8 cellular contexts compared by ENCODE assay signal in genomic region chr9:112174965-112175795, GRCh38. TPM values are rescaled to one million over a fixed set of nuclear protein-coding genes. Genes with fewer than 3 reads are reported as not detected.
DNase-seq lines count a peak whose midpoint lies in the region; ATAC-seq, FAIRE-seq and TF ChIP-seq lines count a peak whose summit lies in the region.

SUSD1 (minus strand) TSS chr9:112175297; CDS start chr9:112175235, 62 bp downstream.

- H3K27me3 Mint-ChIP-seq in activated naive CD4-positive, alpha-beta T cell treated with anti-CD3 and anti-CD28 coated beads, Interleukin-2, amount 10 ng/mL, durations not matched to agents 7 days and 5 days: peaks cover 29% of the 10 kb centered on the region

- TF ChIP-seq CTCF in AG04450 (IDR thresholded peaks at IDR 0.05; ENCODE audit: low read depth, low read length): no peak
- peak in 1 of 12 donors; percentile 15 for TF ChIP-seq CTCF in heart left ventricle (IDR thresholded peaks at IDR 0.05)
- TF ChIP-seq CTCF in prostate gland (IDR thresholded peaks at IDR 0.05): no peak

- H3K4me3 ChIP-seq in AG04450 (ENCODE audit: low read depth, low read length) (peak within 1 kb of the TSS; percentile 59), heart left ventricle (peak within 1 kb of the TSS; percentile 36 to 93 (median 68)), prostate gland (peak within 1 kb of the TSS; percentile 71 to 77)

- DNase-seq in AG04450 (ENCODE audit: low read depth, low spot score): no peak
- DNase-seq in GM18507 (ENCODE audit: extremely low spot score, insufficient read length, low read depth): peak; percentile 30
- DNase-seq in NCI-H774 (lab: John Stamatoyannopoulos, UW): peak; percentile 43
- DNase-seq in activated naive CD4-positive, alpha-beta T cell treated with anti-CD3 and anti-CD28 coated beads, Interleukin-2, amount 10 ng/mL, durations not matched to agents 7 days and 5 days: peak; percentile 56
- DNase-seq in heart left ventricle: peak; percentile 28 to 85 (median 51)
- DNase-seq in prostate gland (ENCODE audit: low spot score): no peak
- no peak for DNase-seq in NCI-H345 (lab: John Stamatoyannopoulos, UW)

- no peak within 1 kb of the TSS for H3K27ac ChIP-seq in AG04450 (ENCODE audit: low read depth, low read length)
- H3K27ac ChIP-seq in heart left ventricle: peak within 1 kb of the TSS in 11 of 12 donors; percentile 22 to 88 (median 60)
- peak within 1 kb of the TSS; percentile 66 to 67 for H3K27ac ChIP-seq in prostate gland

- H3K9me3 ChIP-seq in AG04450 (ENCODE audit: control insufficient read depth, insufficient read depth, low read length) (no peaks in the 10 kb centered on the region), heart left ventricle (no peaks in the 10 kb centered on the region), prostate gland (no peaks in the 10 kb centered on the region)

- no peak for FAIRE-seq in GM18507 (lab: Jason Lieb, UNC)

- POLR2A ChIA-PET in AG04450 (lab: Yijun Ruan, JAX): interaction anchor here (0.9 kb wide), 1 partner anchor 101 kb away, joined by 4 read pairs; no protein-coding TSS in a partner anchor

- ATAC-seq in HG02870 (IDR thresholded peaks at IDR 0.05; ENCODE audit: unreplicated experiment): peak; percentile 50
- peak in 3 of 4 donors; percentile 64 to 69 (median 68) for ATAC-seq in heart left ventricle

- H3K27me3 ChIP-seq in AG04450 (ENCODE audit: control insufficient read depth, insufficient read depth, low read length) (no peaks in the 10 kb centered on the region), heart left ventricle (no peaks in the 10 kb centered on the region), prostate gland (replicated peaks; ENCODE audit: insufficient read depth) (no peaks in the 10 kb centered on the region)

- H3K27ac Mint-ChIP-seq in activated naive CD4-positive, alpha-beta T cell treated with anti-CD3 and anti-CD28 coated beads, Interleukin-2, amount 10 ng/mL, durations not matched to agents 7 days and 5 days: peak within 1 kb of the TSS; percentile 93

- TF ChIP-seq POLR2A in heart left ventricle (IDR thresholded peaks at IDR 0.05) (peak in 1 of 2 donors; percentile 13), prostate gland (IDR thresholded peaks at IDR 0.05) (no peak)

- H3K9me3 Mint-ChIP-seq in activated naive CD4-positive, alpha-beta T cell treated with anti-CD3 and anti-CD28 coated beads, Interleukin-2, amount 10 ng/mL, durations not matched to agents 7 days and 5 days: peaks cover 1% of the 10 kb centered on the region

- peaks cover 0 to 64% (median 9%) of the 10 kb centered on the region in 12 donors for H3K4me1 ChIP-seq in heart left ventricle
- peaks cover 4% of the 10 kb centered on the region for H3K4me1 ChIP-seq in prostate gland (replicated peaks)

- WGBS in heart left ventricle, 4 donors: 3 to 18% (median 8%) methylated on average over 15 to 88 of the region's 88 CpGs
- whole genome bisulfite sequencing in prostate gland: 11% methylated on average over 16 of the region's 88 CpGs

- H3K4me1 Mint-ChIP-seq in activated naive CD4-positive, alpha-beta T cell treated with anti-CD3 and anti-CD28 coated beads, Interleukin-2, amount 10 ng/mL, durations not matched to agents 7 days and 5 days: peaks cover 79% of the 10 kb centered on the region

- CTCF ChIA-PET in AG04450 (lab: Charles Lee): interaction anchor here (1.2 to 1.4 kb wide), 2 partner anchors 9 to 77 kb away, joined by 3 read pairs; no protein-coding TSS in a partner anchor
- CTCF ChIA-PET in activated naive CD4-positive, alpha-beta T cell treated with anti-CD3 and anti-CD28 coated beads, Interleukin-2, amount 10 ng/mL, durations not matched to agents 7 days and 5 days (lab: Charles Lee): no interaction called here

- peaks cover 24% of the 10 kb centered on the region for H3K36me3 Mint-ChIP-seq in activated naive CD4-positive, alpha-beta T cell treated with anti-CD3 and anti-CD28 coated beads, Interleukin-2, amount 10 ng/mL, durations not matched to agents 7 days and 5 days

- H3K4me3 Mint-ChIP-seq in activated naive CD4-positive, alpha-beta T cell treated with anti-CD3 and anti-CD28 coated beads, Interleukin-2, amount 10 ng/mL, durations not matched to agents 7 days and 5 days: peak within 1 kb of the TSS; percentile 86

- H3K36me3 ChIP-seq in heart left ventricle (no peaks in the 10 kb centered on the region), prostate gland (no peaks in the 10 kb centered on the region)

- intact Hi-C loops in heart left ventricle (cut with DNase I) (loop anchor here in 4 of 10 donors (5.0 to 10.0 kb wide), 4 partner anchors 60 to 160 kb away; partner anchors contain the start of gene PTBP3 (in 3 of the 4)), prostate gland (cut with DNase I) (no loop called here)

RNA-seq across cellular contexts. Expression of gene SUSD1, which starts in this region (rescaled TPM):
- polyA plus RNA-seq in AG04450 (2011; rRNA removed) (22.8 and 24.2 TPM in 2 replicates), heart left ventricle (1 to 10 TPM; 1.0 to 3.6 TPM)
- polyA minus RNA-seq in AG04450 (2011; rRNA and poly(A)+ RNA removed): 18.3 and 21.3 TPM in 2 replicates
- total RNA-seq in heart left ventricle (10 to 100 TPM in 1 of 9 donors, 1 to 10 TPM in 8; 3.1 to 22.7 (median 6.4) TPM), prostate gland (10 to 100 TPM; 10.6 to 34.8 TPM)

Comparison
In these comparisons a context has a peak if more than half of its experiments do, and no peak if none do; other contexts are left out.
1. DNase-seq: peak in GM18507 (single experiment), NCI-H774 (single experiment), activated naive CD4-positive, alpha-beta T cell treated with anti-CD3 and anti-CD28 coated beads, Interleukin-2, amount 10 ng/mL, durations not matched to agents 7 days and 5 days (single experiment) and heart left ventricle (5 of 5); none in AG04450 (single experiment), prostate gland (single experiment) and NCI-H345 (single experiment).
2. Peak in every context shown above with its lines, with median percentiles within 50 percentile points of each other: H3K4me3 ChIP-seq.